12 cellular contexts compared by ENCODE assay signal in the genomic region with DNA sequence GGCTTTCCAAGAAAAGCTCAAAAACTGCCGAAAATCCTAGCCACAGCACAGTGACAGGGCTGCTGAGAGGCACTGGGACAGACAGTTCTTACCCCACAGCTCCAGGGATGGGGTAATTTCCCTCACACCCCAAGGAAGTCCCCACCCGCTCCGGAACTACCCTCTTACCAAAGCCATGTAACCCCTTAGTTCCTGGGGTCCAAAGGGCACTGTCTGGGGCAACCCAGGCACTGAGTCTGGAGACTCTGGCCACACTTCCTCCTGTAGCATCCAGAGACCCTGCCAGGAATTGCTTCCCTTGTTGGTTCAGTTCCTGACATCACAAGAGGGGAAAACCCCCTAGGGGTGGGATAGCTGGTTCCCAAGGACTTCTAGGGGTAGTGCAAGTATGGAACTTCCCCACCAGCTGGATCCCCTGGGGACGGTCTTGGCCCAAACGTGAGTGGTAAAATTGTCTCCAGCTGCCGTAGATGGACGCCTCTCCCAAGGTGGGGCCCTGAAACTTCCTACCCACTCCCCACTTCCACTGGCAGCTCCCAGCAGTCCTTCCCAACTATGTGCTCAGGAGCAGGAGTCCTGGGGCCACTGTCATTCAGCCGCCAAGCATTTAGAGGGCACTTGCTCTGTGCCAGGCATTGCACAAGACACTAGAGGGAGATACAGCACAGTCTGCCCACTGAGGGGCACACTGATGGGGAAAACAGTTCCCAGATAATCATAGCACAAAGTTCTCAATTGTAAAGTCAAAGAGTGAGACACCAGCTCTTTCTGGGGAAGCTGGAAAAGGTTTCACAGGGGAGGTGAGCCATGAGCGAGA. TPM values are rescaled to one million over a fixed set of nuclear protein-coding genes. Genes with fewer than 3 reads are reported as not detected.
DNase-seq lines count a peak whose midpoint lies in the region; ATAC-seq, FAIRE-seq and TF ChIP-seq lines count a peak whose summit lies in the region.
"Had no signal": no experiment of that assay in that cellular context is flagged by ENCODE, and none has a peak within 500 bp of the region (broad histone marks: within the 10 kb centered on the region; RNA-seq: fewer than 3 reads in every experiment).

No MANE protein-coding gene starts in this region.

- TF ChIP-seq RAD21 in H1 (IDR thresholded peaks at IDR 0.05 in 1 of 2, conservative IDR thresholded peaks at IDR 0.05 in 1 of 2; ENCODE audit: low read depth in 2 of 2, low read length in 2 of 2), result peak; percentile 69 to 76

- intact Hi-C loops in colonic mucosa (cut with DNase I), result loop anchor here (5.0 to 10.0 kb wide), 2 partner anchors 180 to 212 kb away; no protein-coding TSS in a partner anchor

- H3K9me3 ChIP-seq in H1 (ENCODE audit: insufficient read depth in 2 of 2, low read depth in 1 of 2, low read length in 1 of 2) (no peaks in the 10 kb centered on the region), trophoblast cell (ENCODE audit: insufficient read depth, low read depth, low read length) (peaks cover 2% of the 10 kb centered on the region), colonic mucosa (no peaks in the 10 kb centered on the region)

- DNase-seq in DMS 273 (lab: John Stamatoyannopoulos, UW; ENCODE audit: unreplicated experiment), result peak; percentile 40
- DNase-seq in DMS 273 treated with DMSO at 0.1 percent for 48 hours (lab: John Stamatoyannopoulos, UW), result no peak
- DNase-seq in NCI-H69 (lab: John Stamatoyannopoulos, UW), result peak; percentile 38
- DNase-seq in H1 (ENCODE audit: low read depth in 1 of 2, low spot score in 2 of 2), result no peak
- DNase-seq in trophoblast cell, result peak; percentile 32 to 48
- DNase-seq in NCI-H446 (lab: John Stamatoyannopoulos, UW), result no peak
- DNase-seq in colonic mucosa, result no peak
- DNase-seq: activated CD4-positive, alpha-beta T cell treated with anti-CD3 and anti-CD28 coated beads, Interleukin-2, amount 50 U/mL, for 1 hour; NCI-H1092 had no signal

- CTCF ChIA-PET in H1 (lab: Charles Lee; ENCODE audit: partially characterized antibody), result interaction anchor here (0.6 to 10.4 kb wide), 21 partner anchors 9 to 211 kb away, joined by 3 to 176 read pairs (median 4); a partner anchor contains a TSS

- peaks cover 4% of the 10 kb centered on the region; the same call in 1 of the 2 replicates for H3K23me2 ChIP-seq in H1 (ENCODE audit: low read depth, low read length)

- no peak overlapping the region for H3K9ac ChIP-seq in H1 (replicated peaks in 1 of 4; ENCODE audit: extremely low read depth in 1 of 4, low read depth in 3 of 4, low read length in 3 of 4)
- no peak overlapping the region for H3K9ac ChIP-seq in trophoblast cell (ENCODE audit: low read length)
- no peak overlapping the region for H3K9ac ChIP-seq in colonic mucosa (ENCODE audit: low read depth in 2 of 2, low read length in 2 of 2)

- H2BK12ac ChIP-seq in H1 (ENCODE audit: low read depth, low read length) (no peak overlapping the region), trophoblast cell (ENCODE audit: low read length) (no peak overlapping the region)

- H3K23ac ChIP-seq in H1 (ENCODE audit: insufficient read length) (no peak overlapping the region), trophoblast cell (ENCODE audit: low read length) (no peak overlapping the region)

- H3K27ac ChIP-seq in H1 (ENCODE audit: low read depth, low read length), result no peak overlapping the region
- no peak overlapping the region for H3K27ac ChIP-seq in trophoblast cell (ENCODE audit: low read depth, low read length)
- H3K27ac ChIP-seq in colonic mucosa, result no peak overlapping the region

- no peaks in the 10 kb centered on the region for H4K20me1 ChIP-seq in H1 (replicated peaks in 1 of 2; ENCODE audit: control insufficient read depth in 1 of 2, insufficient read depth in 2 of 2, low read length in 2 of 2)

- no peak overlapping the region for H2BK15ac ChIP-seq in H1 (ENCODE audit: low read length)

- H3K4me3 ChIP-seq in H1 (ENCODE audit: extremely low read depth in 1 of 4, insufficient read depth in 2 of 4, low read depth in 3 of 4, low read length in 4 of 4), result no peak overlapping the region
- no peak overlapping the region for H3K4me3 ChIP-seq in trophoblast cell (ENCODE audit: low read depth, low read length)
- no peak overlapping the region for H3K4me3 ChIP-seq in colonic mucosa

- H4K91ac ChIP-seq in H1 (replicated peaks; ENCODE audit: insufficient read length, low read length) (no peak overlapping the region), trophoblast cell (ENCODE audit: low read depth, low read length) (no peak overlapping the region)

- H3K14ac ChIP-seq in H1 (ENCODE audit: insufficient read length), result no peak overlapping the region
- H3K14ac ChIP-seq in trophoblast cell (ENCODE audit: low read length), result no peak overlapping the region

- POLR2A ChIA-PET in H1 (lab: Charles Lee; ENCODE audit: partially characterized antibody), result interaction anchor here (0.5 to 1.4 kb wide), 6 partner anchors 8 to 259 kb away, joined by 3 to 4 read pairs (median 3); no protein-coding TSS in a partner anchor

- H3K79me2 ChIP-seq in H1 (ENCODE audit: control insufficient read depth in 1 of 2, insufficient read depth in 2 of 2, low read length in 2 of 2) (no peaks in the 10 kb centered on the region), trophoblast cell (ENCODE audit: control insufficient read depth, insufficient read depth, low read length, poor library complexity) (no peaks in the 10 kb centered on the region)

- H3K79me1 ChIP-seq in H1 (ENCODE audit: low read depth, low read length) (no peaks in the 10 kb centered on the region), trophoblast cell (ENCODE audit: low read length) (no peaks in the 10 kb centered on the region)

- TF ChIP-seq CTCF in H1 (IDR thresholded peaks at IDR 0.05; ENCODE audit: control extremely low read depth in 1 of 3, insufficient read depth in 1 of 3, low read depth in 1 of 3, low read length in 3 of 3), result peak; percentile 57 to 71 (median 62)
- TF ChIP-seq CTCF in colonic mucosa (IDR thresholded peaks at IDR 0.05), result no peak

- H3K18ac ChIP-seq in H1 (ENCODE audit: extremely low read depth, low read length), result no peak overlapping the region
- H3K18ac ChIP-seq in trophoblast cell (ENCODE audit: low read length), result no peak overlapping the region

- no peak for FAIRE-seq in H1 (lab: Jason Lieb, UNC)
- FAIRE-seq: A204.1 had no signal

- H4K12ac ChIP-seq in trophoblast cell (ENCODE audit: low read depth, low read length), result no peak overlapping the region

- no peak overlapping the region for H2BK20ac ChIP-seq in H1 (ENCODE audit: low read length)

- TF ChIP-seq EP300 in H1 (IDR thresholded peaks at IDR 0.05; ENCODE audit: borderline replicate concordance in 1 of 2, low read depth in 2 of 2, low read length in 2 of 2), result no peak

- WGBS in H1 (ENCODE audit: extremely low coverage in 1 of 2, insufficient coverage in 1 of 2, insufficient read length in 1 of 2, insufficient replicate concordance in 2 of 2, low coverage in 1 of 2, low lambda C conversion rate in 2 of 2, missing lambda C conversion rate in 1 of 2), 2 experiments, result 76% methylated on average over 9 of the region's 9 CpGs; no CpG with 5 or more reads in 1 of the 2 experiments
- no CpG with 5 or more reads among the region's 9 CpGs for WGBS in trophoblast cell (ENCODE audit: extremely low coverage, insufficient coverage, insufficient read length)

- H2BK5ac ChIP-seq in H1 (ENCODE audit: low read depth, low read length) (no peak overlapping the region), trophoblast cell (ENCODE audit: low read depth, low read length, poor library complexity) (no peak overlapping the region)

- H3K4ac ChIP-seq in H1 (replicated peaks; ENCODE audit: insufficient read length, low read depth, low read length) (no peak overlapping the region), trophoblast cell (ENCODE audit: low read depth, low read length) (no peak overlapping the region)

- H2BK120ac ChIP-seq in H1 (replicated peaks; ENCODE audit: low read depth, low read length) (no peak overlapping the region), trophoblast cell (ENCODE audit: insufficient read depth, low read length, poor library complexity) (no peak overlapping the region)

- H2AFZ ChIP-seq in H1 (ENCODE audit: low read length) (no peak overlapping the region), trophoblast cell (ENCODE audit: insufficient read depth, low read length, poor library complexity) (no peak overlapping the region)

- H4K8ac ChIP-seq in H1 (ENCODE audit: extremely low read depth, insufficient read depth, low read length), result no peak overlapping the region
- H4K8ac ChIP-seq in trophoblast cell (ENCODE audit: low read depth, low read length), result no peak overlapping the region

- H3K36me3 ChIP-seq in H1 (ENCODE audit: control insufficient read depth in 2 of 4, insufficient read depth in 4 of 4, low read length in 3 of 4), result no peaks in the 10 kb centered on the region
- no peaks in the 10 kb centered on the region for H3K36me3 ChIP-seq in trophoblast cell (ENCODE audit: control insufficient read depth in 1 of 2, insufficient read depth in 2 of 2, low read length in 2 of 2)
- H3K36me3 ChIP-seq in colonic mucosa, result no peaks in the 10 kb centered on the region

- H2AK5ac ChIP-seq in H1 (ENCODE audit: low read depth, low read length), result no peak overlapping the region
- H2AK5ac ChIP-seq in trophoblast cell (ENCODE audit: low read length), result no peak overlapping the region

- H3K27me3 ChIP-seq in H1 (replicated peaks in 1 of 4; ENCODE audit: control insufficient read depth in 3 of 4, extremely low read depth in 1 of 4, insufficient read depth in 3 of 4, low read length in 3 of 4) (peaks cover 0 to 6% (median 0%) of the 10 kb centered on the region in 4 experiments; a peak in 2 of 7 replicates), trophoblast cell (ENCODE audit: insufficient read depth, low read length) (no peaks in the 10 kb centered on the region), colonic mucosa (peaks cover 4% of the 10 kb centered on the region)

- H4K5ac ChIP-seq in H1 (ENCODE audit: insufficient read length, low read depth, low read length), result no peak overlapping the region

- H3K56ac ChIP-seq in H1 (replicated peaks; ENCODE audit: insufficient read length, low read depth, low read length), result no peak overlapping the region

- no peak for ATAC-seq in HG03045 (IDR thresholded peaks at IDR 0.05; ENCODE audit: unreplicated experiment)

- TF ChIP-seq POLR2A in H1 (IDR thresholded peaks at IDR 0.05; ENCODE audit: control extremely low read depth in 1 of 2, low read depth in 2 of 2, low read length in 2 of 2), result no peak

- H3K4me1 ChIP-seq in H1 (replicated peaks in 1 of 4; ENCODE audit: control insufficient read depth in 3 of 4, insufficient read depth in 4 of 4, low read length in 3 of 4) (peaks cover 0 to 3% (median 1%) of the 10 kb centered on the region in 4 experiments; a peak in 4 of 7 replicates), trophoblast cell (ENCODE audit: control insufficient read depth in 1 of 2, insufficient read depth in 2 of 2, low read length in 2 of 2) (peaks cover 2 to 3% of the 10 kb centered on the region in 2 experiments), colonic mucosa (no peaks in the 10 kb centered on the region)

- H3K4me2 ChIP-seq in H1 (ENCODE audit: insufficient read depth in 1 of 2, low read depth in 2 of 2, low read length in 2 of 2) (no peak overlapping the region), trophoblast cell (ENCODE audit: low read length) (no peak overlapping the region)

RNA-seq across cellular contexts. Expression of a gene that starts 17.3 kb away (rescaled TPM):
- 0.37 and 0.82 TPM in 2 replicates for total RNA-seq in H1 (2021; fragmentation: NEBNext Ultra II Directional; extraction: Animal tissue kit (Norgen Biotek cat#: 25700))
- 4.3 and 4.4 TPM in 2 replicates for polyA plus RNA-seq in H1 (2011; rRNA removed)
- polyA plus RNA-seq in H1 (2011; cell fraction: cytosol; rRNA removed), result 4.6 TPM
- 4.5 TPM for polyA plus RNA-seq in H1 (2011; cell fraction: nucleus; rRNA removed)
- polyA plus RNA-seq in H1 (2012, experiment 1 of 2), result 3.0 to 5.6 TPM (median 4.3 TPM) in 4 replicates
- polyA plus RNA-seq in H1 (2012, experiment 2 of 2), result 3.6 TPM
- polyA plus RNA-seq in H1 (2013, experiment 1 of 2), result 0.30 TPM
- polyA plus RNA-seq in H1 (2013, experiment 2 of 2), result 0.37 TPM
- polyA minus RNA-seq in H1 (2011; rRNA and poly(A)+ RNA removed), result 3.5 and 4.4 TPM in 2 replicates
- 2.6 TPM for polyA minus RNA-seq in H1 (2011; cell fraction: cytosol; rRNA and poly(A)+ RNA removed)
- polyA minus RNA-seq in H1 (2011; cell fraction: nucleus; rRNA and poly(A)+ RNA removed), result 1.6 TPM
- 0.04 TPM in 1 of 2 replicates, not detected in the other for polyA plus RNA-seq in trophoblast cell (2013)
- 1 to 10 TPM; 3.7 to 6.6 TPM for total RNA-seq in colonic mucosa
- total RNA-seq: myocyte had no signal

RNA-seq across cellular contexts. Expression of a gene that starts 24.6 kb away (rescaled TPM):
- 5.5 and 6.0 TPM in 2 replicates for total RNA-seq in H1 (2021; fragmentation: NEBNext Ultra II Directional; extraction: Animal tissue kit (Norgen Biotek cat#: 25700))
- 15.8 and 23.1 TPM in 2 replicates for polyA plus RNA-seq in H1 (2011; rRNA removed)
- polyA plus RNA-seq in H1 (2011; cell fraction: cytosol; rRNA removed), result 16.4 TPM
- polyA plus RNA-seq in H1 (2011; cell fraction: nucleus; rRNA removed), result 18.8 TPM
- 6.0 to 15.5 TPM (median 12.7 TPM) in 4 replicates for polyA plus RNA-seq in H1 (2012, experiment 1 of 2)
- polyA plus RNA-seq in H1 (2012, experiment 2 of 2), result 11.1 TPM
- polyA plus RNA-seq in H1 (2013, experiment 1 of 2), result 4.5 TPM
- polyA plus RNA-seq in H1 (2013, experiment 2 of 2), result 3.6 TPM
- polyA minus RNA-seq in H1 (2011; rRNA and poly(A)+ RNA removed), result 9.2 and 11.2 TPM in 2 replicates
- 9.8 TPM for polyA minus RNA-seq in H1 (2011; cell fraction: cytosol; rRNA and poly(A)+ RNA removed)
- 9.6 TPM for polyA minus RNA-seq in H1 (2011; cell fraction: nucleus; rRNA and poly(A)+ RNA removed)
- polyA plus RNA-seq in trophoblast cell (2013), result 0.24 and 0.25 TPM in 2 replicates
- 1 to 10 TPM; 1.1 to 1.2 TPM for total RNA-seq in colonic mucosa
- total RNA-seq: myocyte had no signal

Comparison
In these comparisons a context has a peak if more than half of its experiments do, and no peak if none do; other contexts are left out.
1. DNase-seq: peak in DMS 273 (single experiment), NCI-H69 (single experiment) and trophoblast cell (2 of 2); none in DMS 273 treated with DMSO at 0.1 percent for 48 hours (single experiment), H1 (0 of 2), NCI-H446 (0 of 2) and colonic mucosa (single experiment).